In the genomic region with DNA sequence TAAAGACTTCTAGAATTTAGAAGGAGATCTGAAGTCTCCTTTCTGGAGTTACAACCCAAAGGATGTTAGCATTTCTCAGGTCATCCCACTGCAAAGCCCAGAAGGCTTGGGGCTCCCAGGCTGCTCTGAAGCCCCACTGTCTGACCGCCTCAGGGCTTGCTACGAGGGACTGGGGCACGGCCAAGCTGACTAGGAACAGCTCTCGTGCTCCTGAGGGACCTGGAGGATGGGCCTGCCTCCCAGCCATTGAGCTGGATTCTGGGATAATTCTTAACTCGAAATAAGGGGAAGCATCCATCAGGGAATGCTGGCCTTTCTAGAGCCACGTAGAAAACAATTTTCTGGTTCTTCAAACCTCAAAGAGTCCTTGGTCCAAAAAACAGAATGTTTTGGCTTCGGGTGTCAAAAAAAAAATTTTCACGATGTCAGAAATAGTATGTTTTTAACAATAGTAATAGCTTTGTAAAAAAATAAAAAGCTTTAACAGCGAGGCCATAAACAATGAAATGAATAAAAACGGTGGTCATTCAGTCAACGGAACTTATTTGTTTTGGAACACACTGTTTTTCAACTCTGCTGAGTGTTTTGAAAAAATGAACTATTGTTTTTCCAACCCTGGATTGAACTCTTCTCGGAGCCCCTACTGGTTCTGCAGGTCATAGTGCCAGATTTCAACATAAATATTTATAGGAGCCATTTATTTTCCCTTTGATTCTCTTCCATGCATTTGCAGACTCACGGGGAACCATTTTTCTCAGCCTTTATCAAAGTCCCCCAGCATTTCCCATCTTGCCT, we compare ENCODE assay signal across 15 cellular contexts. TPM values are rescaled to one million over a fixed set of nuclear protein-coding genes. Genes with fewer than 3 reads are reported as not detected.
DNase-seq lines count a peak whose midpoint lies in the region; ATAC-seq and TF ChIP-seq lines count a peak whose summit lies in the region.
"Had no signal": no experiment of that assay in that cellular context is flagged by ENCODE, and none has a peak within 500 bp of the region (broad histone marks: within the 10 kb centered on the region; RNA-seq: fewer than 3 reads in every experiment).

No MANE protein-coding gene starts in this region.

- CTCF ChIA-PET in activated CD4-positive, alpha-beta T cell treated with anti-CD3 and anti-CD28 coated beads for 36 hours (lab: Charles Lee) = interaction anchor here (1.3 to 1.4 kb wide), 3 partner anchors 35 to 48 kb away, joined by 3 to 4 read pairs (median 3); no protein-coding TSS in a partner anchor

- no peak overlapping the region for H3K4me3 ChIP-seq in tibial nerve
- H3K4me3 ChIP-seq in suprapubic skin = no peak overlapping the region

- intact Hi-C loops in activated CD4-positive, alpha-beta T cell treated with anti-CD3 and anti-CD28 coated beads for 36 hours (cut with DNase I, micrococcal nuclease) = no loop called here

- no peaks in the 10 kb centered on the region for H3K9me3 Mint-ChIP-seq in activated CD4-positive, alpha-beta T cell treated with anti-CD3 and anti-CD28 coated beads for 36 hours (ENCODE audit: low read depth)
- no peaks in the 10 kb centered on the region for H3K9me3 Mint-ChIP-seq in osteocyte (ENCODE audit: unreplicated experiment)
- H3K9me3 Mint-ChIP-seq: dendritic cell treated with granulocyte-macrophage colony-stimulating factor and Interleukin-4, amounts not matched to agents 40 ng/mL and 50 ng/mL, for 4 days; neural crest cell had no signal

- ATAC-seq in activated CD4-positive, alpha-beta T cell treated with anti-CD3 and anti-CD28 coated beads for 36 hours = no peak

- TF ChIP-seq CTCF in osteocyte (IDR thresholded peaks at IDR 0.05) = no peak
- TF ChIP-seq CTCF in tibial nerve (IDR thresholded peaks at IDR 0.05) = no peak
- no peak for TF ChIP-seq CTCF in suprapubic skin (IDR thresholded peaks at IDR 0.05)

- H3K36me3 ChIP-seq in tibial nerve (no peaks in the 10 kb centered on the region), suprapubic skin (no peaks in the 10 kb centered on the region)

- no peaks in the 10 kb centered on the region for H3K27me3 ChIP-seq in tibial nerve
- H3K27me3 ChIP-seq in suprapubic skin = no peaks in the 10 kb centered on the region

- no peaks in the 10 kb centered on the region for H3K9me3 ChIP-seq in tibial nerve
- H3K9me3 ChIP-seq in suprapubic skin = no peaks in the 10 kb centered on the region

- TF ChIP-seq EP300 in tibial nerve (IDR thresholded peaks at IDR 0.05) (peak in 1 of 2 donors; percentile 12), suprapubic skin (IDR thresholded peaks at IDR 0.05) (no peak)

- H3K4me1 ChIP-seq in tibial nerve (peaks cover 0 to 71% (median 42%) of the 10 kb centered on the region in 4 donors), suprapubic skin (peaks cover 42% of the 10 kb centered on the region)

- 19 to 30% methylated on average over 13 of the region's 13 CpGs for WGBS in tibial nerve, 2 donors
- WGBS in suprapubic skin = 65% methylated on average over 13 of the region's 13 CpGs

- no peak overlapping the region for H3K4me3 Mint-ChIP-seq in activated CD4-positive, alpha-beta T cell treated with anti-CD3 and anti-CD28 coated beads for 36 hours
- H3K4me3 Mint-ChIP-seq in osteocyte (ENCODE audit: unreplicated experiment) = no peak overlapping the region
- H3K4me3 Mint-ChIP-seq: dendritic cell treated with granulocyte-macrophage colony-stimulating factor and Interleukin-4, amounts not matched to agents 40 ng/mL and 50 ng/mL, for 4 days; neural crest cell had no signal

- H3K4me1 Mint-ChIP-seq in activated CD4-positive, alpha-beta T cell treated with anti-CD3 and anti-CD28 coated beads for 36 hours = peaks cover 51% of the 10 kb centered on the region
- H3K4me1 Mint-ChIP-seq in osteocyte (ENCODE audit: unreplicated experiment) = peaks cover 53% of the 10 kb centered on the region

- POLR2A ChIA-PET in activated CD4-positive, alpha-beta T cell treated with anti-CD3 and anti-CD28 coated beads for 36 hours (lab: Charles Lee) = no interaction called here

- TF ChIP-seq POLR2A in tibial nerve (IDR thresholded peaks at IDR 0.05) = no peak
- TF ChIP-seq POLR2A in suprapubic skin (IDR thresholded peaks at IDR 0.05) = no peak

- H3K27ac Mint-ChIP-seq in activated CD4-positive, alpha-beta T cell treated with anti-CD3 and anti-CD28 coated beads for 36 hours = peak overlapping the region; percentile 30
- H3K27ac Mint-ChIP-seq in osteocyte (ENCODE audit: unreplicated experiment) = peak overlapping the region; percentile 31

- H3K27ac ChIP-seq in tibial nerve = peak overlapping the region; percentile 14 to 83 (median 61)
- no peak overlapping the region for H3K27ac ChIP-seq in suprapubic skin
- H3K27ac ChIP-seq: 22Rv1 had no signal

- H3K27me3 Mint-ChIP-seq in activated CD4-positive, alpha-beta T cell treated with anti-CD3 and anti-CD28 coated beads for 36 hours = no peaks in the 10 kb centered on the region
- peaks cover 37% of the 10 kb centered on the region for H3K27me3 Mint-ChIP-seq in osteocyte (ENCODE audit: unreplicated experiment)

- DNase-seq in activated CD4-positive, alpha-beta T cell treated with anti-CD3 and anti-CD28 coated beads for 36 hours = no peak
- DNase-seq in activated CD4-positive, alpha-beta T cell treated with anti-CD3 and anti-CD28 coated beads, Interleukin-2, amount 50 U/mL, for 48 hours = no peak
- DNase-seq in dermis microvascular lymphatic vessel endothelial cell (ENCODE audit: low read depth in 2 of 2) = peak; percentile 89 to 90
- DNase-seq in osteocyte (ENCODE audit: extremely low spot score, unreplicated experiment) = no peak
- peak; percentile 29 to 34 for DNase-seq in tibial nerve (ENCODE audit: low spot score in 2 of 2)
- no peak for DNase-seq in germinal center (ENCODE audit: low spot score)
- DNase-seq in DMS79 (lab: John Stamatoyannopoulos, UW) = no peak
- DNase-seq in suprapubic skin (ENCODE audit: low spot score in 2 of 2) = no peak
- DNase-seq: activated CD8-positive, alpha-beta memory T cell treated with anti-CD3 and anti-CD28 coated beads for 24 hours; activated naive CD4-positive, alpha-beta T cell; NCI-H1417 treated with DMSO at 0.1 percent for 48 hours had no signal

- no peaks in the 10 kb centered on the region for H3K36me3 Mint-ChIP-seq in activated CD4-positive, alpha-beta T cell treated with anti-CD3 and anti-CD28 coated beads for 36 hours (ENCODE audit: low read depth)
- no peaks in the 10 kb centered on the region for H3K36me3 Mint-ChIP-seq in osteocyte (ENCODE audit: unreplicated experiment)

RNA-seq across cellular contexts. Expression of a gene that starts 16.4 kb away (rescaled TPM):
- 100 to 1,000 TPM; 136 to 195 TPM for total RNA-seq in activated CD4-positive, alpha-beta T cell treated with anti-CD3 and anti-CD28 coated beads for 36 hours
- total RNA-seq in dermis microvascular lymphatic vessel endothelial cell (72.9 and 142 TPM in 2 replicates), osteocyte (251 and 285 TPM in 2 replicates), tibial nerve (100 to 1,000 TPM; 143 to 274 (median 161) TPM), suprapubic skin (100 to 1,000 TPM; 146 to 246 (median 160) TPM)

RNA-seq across cellular contexts. Expression of a gene that starts 46.2 kb away (rescaled TPM):
- under 1 TPM in 1 of 2 experiments, not detected in 1; 0.14 TPM for total RNA-seq in activated CD4-positive, alpha-beta T cell treated with anti-CD3 and anti-CD28 coated beads for 36 hours
- total RNA-seq in dermis microvascular lymphatic vessel endothelial cell = 12.3 and 12.8 TPM in 2 replicates
- total RNA-seq in osteocyte = not detected in 2 replicates
- not detected for total RNA-seq in tibial nerve
- total RNA-seq in suprapubic skin = 1 to 10 TPM in 1 of 4 donors, under 1 TPM in 1, not detected in 2; 0.72 to 1.7 TPM
- total RNA-seq: neural crest cell had no signal

RNA-seq across cellular contexts. Expression of a gene that starts 50.5 kb away (rescaled TPM):
- total RNA-seq in activated CD4-positive, alpha-beta T cell treated with anti-CD3 and anti-CD28 coated beads for 36 hours = not detected
- not detected in 2 replicates for total RNA-seq in dermis microvascular lymphatic vessel endothelial cell
- total RNA-seq in osteocyte = not detected in 2 replicates
- total RNA-seq in tibial nerve = not detected
- total RNA-seq in suprapubic skin = under 1 TPM in 1 of 4 donors, not detected in 3; 0.13 TPM
- total RNA-seq: NCI-H460, neural crest cell had no signal

Comparison
In these comparisons a context has a peak if more than half of its experiments do, and no peak if none do; other contexts are left out.
1. DNase-seq: peak in dermis microvascular lymphatic vessel endothelial cell (2 of 2) and tibial nerve (2 of 2); none in activated CD4-positive, alpha-beta T cell treated with anti-CD3 and anti-CD28 coated beads for 36 hours (single experiment), activated CD4-positive, alpha-beta T cell treated with anti-CD3 and anti-CD28 coated beads, Interleukin-2, amount 50 U/mL, for 48 hours (0 of 2), osteocyte (single experiment), germinal center (single experiment), DMS79 (single experiment) and suprapubic skin (0 of 2).